ENCODE assay signal across 18 cellular contexts in the genomic region with DNA sequence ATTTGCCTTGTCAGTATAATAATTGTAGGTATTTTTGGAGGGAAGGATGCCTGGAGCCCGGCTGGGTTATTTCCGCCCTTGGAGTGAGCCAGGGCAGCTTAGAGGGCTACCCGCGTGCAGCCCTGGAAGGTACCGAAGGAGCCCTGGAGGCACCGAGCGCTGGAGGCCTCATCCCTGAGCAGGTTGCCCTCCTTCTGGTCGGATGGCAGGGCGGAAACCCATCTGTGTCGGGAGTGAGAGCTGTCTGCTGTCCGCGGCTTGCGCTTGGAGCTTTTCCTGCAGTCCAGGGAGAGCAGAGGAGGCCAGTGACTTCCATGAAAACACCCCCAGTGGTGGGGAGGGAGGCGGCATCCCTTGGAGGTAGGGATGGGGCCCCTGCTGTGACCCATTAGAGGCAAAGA.
DNase-seq lines count a peak whose midpoint lies in the region; TF ChIP-seq lines count a peak whose summit lies in the region.
"Had no signal": no experiment of that assay in that cellular context is flagged by ENCODE, and none has a peak within 500 bp of the region (broad histone marks: within the 10 kb centered on the region; RNA-seq: fewer than 3 reads in every experiment).

No MANE protein-coding gene starts in this region.

- WGBS in SK-N-SH (ENCODE audit: low lambda C conversion rate): 27% methylated on average over 8 of the region's 14 CpGs

- H3F3A ChIP-seq in SK-N-SH (replicated peaks; ENCODE audit: insufficient read depth): no peaks in the 10 kb centered on the region

- H3K9me3 Mint-ChIP-seq in osteocyte (ENCODE audit: unreplicated experiment): peaks cover 25% of the 10 kb centered on the region
- H3K9me3 Mint-ChIP-seq: activated naive CD4-positive, alpha-beta T cell treated with anti-CD3 and anti-CD28 coated beads, Interleukin-2, amount 50 U/mL, for 24 hours; effector memory CD8-positive, alpha-beta T cell; T-helper 2 cell treated with Interferon-gamma antibody and Interleukin-4, amounts not matched to agents 5 μg/mL and 100 μg/mL, for 36 hours had no signal

- H3K36me3 Mint-ChIP-seq in osteocyte (ENCODE audit: unreplicated experiment): no peaks in the 10 kb centered on the region

- CTCF ChIA-PET in HEK293 (lab: Yijun Ruan, JAX) (no interaction called here), SK-N-SH (lab: Yijun Ruan, JAX) (no interaction called here)

- no peak overlapping the region for H2AFZ ChIP-seq in SK-N-SH (ENCODE audit: low read depth)

- DNase-seq in DMS153 (lab: John Stamatoyannopoulos, UW) (peak; percentile 55), SK-N-SH (peak; percentile 56), iPS-NIHi11 (ENCODE audit: low spot score) (peak; percentile 22), NOMO-1 (lab: John Stamatoyannopoulos, UW; ENCODE audit: unreplicated experiment in 2 of 2) (no peak), osteocyte (ENCODE audit: extremely low spot score, unreplicated experiment) (no peak), Ammon's horn (ENCODE audit: low spot score) (no peak)
- DNase-seq: activated T-cell treated with anti-CD3 and anti-CD28 coated beads, Interleukin-2, amount 50 U/mL, for 48 hours; CD8-positive, alpha-beta memory T cell; effector memory CD8-positive, alpha-beta T cell; EL; NCI-H1092 treated with DMSO at 0.1 percent for 48 hours; NCI-H2171 treated with DMSO at 0.1 percent for 48 hours; occipital lobe; right cardiac atrium; thyroid gland had no signal

- H3K9ac ChIP-seq in SK-N-SH: no peak overlapping the region

- TF ChIP-seq RAD21 in SK-N-SH (IDR thresholded peaks at IDR 0.05; ENCODE audit: low read length): no peak

- no peaks in the 10 kb centered on the region for H4K20me1 ChIP-seq in SK-N-SH (ENCODE audit: insufficient read depth)

- peaks cover 14% of the 10 kb centered on the region for H3K4me1 Mint-ChIP-seq in osteocyte (ENCODE audit: unreplicated experiment)

- no peak overlapping the region for H3K4me3 ChIP-seq in HEK293 (ENCODE audit: low read depth, low read length)
- no peak overlapping the region for H3K4me3 ChIP-seq in SK-N-SH (ENCODE audit: low read depth in 2 of 2, low read length in 1 of 2)
- H3K4me3 ChIP-seq: thyroid gland had no signal

- H3K36me3 ChIP-seq in HEK293 (ENCODE audit: control insufficient read depth in 2 of 2, insufficient read depth in 1 of 2, low read length in 2 of 2) (no peaks in the 10 kb centered on the region), SK-N-SH (replicated peaks in 1 of 2; ENCODE audit: control insufficient read depth in 1 of 2, insufficient read depth in 2 of 2, low read length in 1 of 2) (no peaks in the 10 kb centered on the region)
- H3K36me3 ChIP-seq: thyroid gland had no signal

- no peak overlapping the region for H3K27ac Mint-ChIP-seq in osteocyte (ENCODE audit: unreplicated experiment)
- H3K27ac Mint-ChIP-seq: activated naive CD4-positive, alpha-beta T cell treated with anti-CD3 and anti-CD28 coated beads, Interleukin-2, amount 50 U/mL, for 24 hours; effector memory CD8-positive, alpha-beta T cell; T-helper 2 cell treated with Interferon-gamma antibody and Interleukin-4, amounts not matched to agents 5 μg/mL and 100 μg/mL, for 36 hours had no signal

- no peak overlapping the region for H3K4me2 ChIP-seq in SK-N-SH

- H3K27me3 Mint-ChIP-seq in osteocyte (ENCODE audit: unreplicated experiment): no peaks in the 10 kb centered on the region
- H3K27me3 Mint-ChIP-seq: activated naive CD4-positive, alpha-beta T cell treated with anti-CD3 and anti-CD28 coated beads, Interleukin-2, amount 50 U/mL, for 24 hours; effector memory CD8-positive, alpha-beta T cell had no signal

- H3K4me1 ChIP-seq in HEK293 (ENCODE audit: control insufficient read depth, insufficient read depth, low read length): no peaks in the 10 kb centered on the region
- H3K4me1 ChIP-seq in SK-N-SH (ENCODE audit: control insufficient read depth in 1 of 2, insufficient read depth in 2 of 2, low read depth in 1 of 2, low read length in 1 of 2): peaks cover 0 to 4% of the 10 kb centered on the region in 2 experiments; a peak in 1 of 4 replicates
- H3K4me1 ChIP-seq: thyroid gland had no signal

- TF ChIP-seq CTCF in HEK293 (tag by site-specific recombination; IDR thresholded peaks at IDR 0.05) (no peak), SK-N-SH (IDR thresholded peaks at IDR 0.05) (no peak), osteocyte (IDR thresholded peaks at IDR 0.05) (no peak)

- H3K27ac ChIP-seq in HEK293 (ENCODE audit: extremely low read depth, low read depth, low read length) (no peak overlapping the region), SK-N-SH (ENCODE audit: low read depth in 2 of 2, low read length in 1 of 2) (peak overlapping the region in 1 of 2 experiments; percentile 65; a peak in 1 of 4 replicates)
- H3K27ac ChIP-seq: thyroid gland had no signal

- no peak overlapping the region for H3K4me3 Mint-ChIP-seq in osteocyte (ENCODE audit: unreplicated experiment)
- H3K4me3 Mint-ChIP-seq: CD8-positive, alpha-beta memory T cell; effector memory CD8-positive, alpha-beta T cell; T-helper 2 cell treated with Interferon-gamma antibody and Interleukin-4, amounts not matched to agents 5 μg/mL and 100 μg/mL, for 36 hours had no signal

- H3K9me2 ChIP-seq in SK-N-SH: no peaks in the 10 kb centered on the region

- H3K27me3 ChIP-seq in SK-N-SH (ENCODE audit: insufficient read depth): no peaks in the 10 kb centered on the region; the same call in 1 of the 2 replicates
- H3K27me3 ChIP-seq: thyroid gland had no signal

- H3K79me2 ChIP-seq in SK-N-SH (ENCODE audit: insufficient read depth): 0 out of 2 replicates have a peak, but pooled peaks cover 3% of the 10 kb centered on the region

- H3K9me3 ChIP-seq in HEK293 (ENCODE audit: control insufficient read depth, insufficient read depth, low read depth, low read length) (no peaks in the 10 kb centered on the region), SK-N-SH (no peaks in the 10 kb centered on the region)
- H3K9me3 ChIP-seq: thyroid gland had no signal

- POLR2A ChIA-PET in HEK293 (lab: Yijun Ruan, JAX) (no interaction called here), SK-N-SH (lab: Yijun Ruan, JAX) (no interaction called here)

- no peak for TF ChIP-seq EP300 in SK-N-SH (IDR thresholded peaks at IDR 0.05; ENCODE audit: borderline replicate concordance in 1 of 2, low read depth in 1 of 2, low read length in 1 of 2)

TF ChIP-seq in HEK293, 187 proteins besides CTCF, POLR2A, EP300 and RAD21:
- TF ChIP-seq MEIS1 (CRISPR knock-in tag; IDR thresholded peaks at IDR 0.05; ENCODE audit: borderline replicate concordance) (no peak), TRIM28 (IDR thresholded peaks at IDR 0.05; ENCODE audit: borderline replicate concordance, low read length) (peak; percentile 49), ZNF792 (tag by site-specific recombination; IDR thresholded peaks at IDR 0.05) (no peak)

TF ChIP-seq in SK-N-SH, 30 proteins besides CTCF, POLR2A, EP300 and RAD21:
- no peak for TF ChIP-seq JUND (IDR thresholded peaks at IDR 0.05)
- 0 out of 2 replicates have a peak, but pooled peaks have one; percentile 45 for TF ChIP-seq RCOR1 (IDR thresholded peaks at IDR 0.05; ENCODE audit: low read length)

Comparison
In these comparisons a context has a peak if more than half of its experiments do, and no peak if none do; other contexts are left out.
1. DNase-seq: peak in DMS153 (single experiment), SK-N-SH (single experiment) and iPS-NIHi11 (single experiment); none in NOMO-1 (0 of 2), osteocyte (single experiment) and Ammon's horn (single experiment).